9 cellular contexts compared by ENCODE assay signal in the genomic region with DNA sequence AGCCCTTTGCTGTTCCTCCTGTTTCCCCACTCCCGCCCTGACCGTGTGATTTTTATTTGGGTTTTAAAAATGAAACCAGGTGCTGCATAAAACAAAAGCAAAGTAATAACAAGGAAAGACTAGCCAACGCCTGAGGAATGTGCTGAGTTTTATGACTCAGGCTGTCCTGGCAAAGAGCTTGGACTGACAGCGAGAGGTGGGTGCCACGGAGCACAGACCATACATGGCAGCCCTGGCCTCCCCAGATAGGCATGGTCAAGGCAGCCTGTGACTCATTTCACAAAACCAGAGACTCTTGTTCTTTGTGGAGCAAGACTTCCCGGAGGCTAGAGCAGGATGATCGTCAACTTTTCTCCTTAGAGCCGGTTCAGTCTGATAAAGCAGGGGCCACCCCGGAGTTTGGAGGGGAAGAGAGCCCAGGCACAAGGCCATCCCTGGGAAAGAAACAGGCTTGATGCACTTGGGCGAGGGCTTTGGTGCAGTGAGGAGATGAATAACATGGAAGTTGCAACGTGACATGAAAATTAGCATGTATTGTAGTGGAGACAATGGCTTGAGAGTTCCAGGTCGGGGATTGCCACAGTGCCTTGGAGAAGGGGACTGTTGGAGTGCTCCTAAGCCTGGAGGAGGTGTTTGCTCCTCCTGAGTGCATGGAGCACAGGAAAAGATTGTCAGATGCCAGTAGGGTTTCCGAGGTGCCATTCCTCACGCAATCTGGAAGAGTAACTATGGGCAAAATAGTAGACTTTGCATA. TPM values are rescaled to one million over a fixed set of nuclear protein-coding genes. Genes with fewer than 3 reads are reported as not detected.
DNase-seq lines count a peak whose midpoint lies in the region; ATAC-seq, FAIRE-seq and TF ChIP-seq lines count a peak whose summit lies in the region.
"Had no signal": no experiment of that assay in that cellular context is flagged by ENCODE, and none has a peak within 500 bp of the region (broad histone marks: within the 10 kb centered on the region; RNA-seq: fewer than 3 reads in every experiment).

No MANE protein-coding gene starts in this region.

- CTCF ChIA-PET in HepG2 (lab: Yijun Ruan, JAX; ENCODE audit: low intra/inter-chr PET ratio, low total read pairs) (no interaction called here), SK-N-SH (lab: Yijun Ruan, JAX) (no interaction called here)

- H3K4me3 ChIP-seq in HepG2 (replicated peaks in 1 of 3; ENCODE audit: insufficient read depth in 1 of 3, low read depth in 2 of 3, low read length in 3 of 3), result no peak overlapping the region
- H3K4me3 ChIP-seq in right lobe of liver, result no peak overlapping the region
- H3K4me3 ChIP-seq in SK-N-SH (ENCODE audit: low read depth in 2 of 2, low read length in 1 of 2), result peak overlapping the region in 1 of 2 experiments; percentile 62; a peak in 2 of 4 replicates
- peak overlapping the region in 1 of 2 donors; percentile 60 for H3K4me3 ChIP-seq in foreskin fibroblast (ENCODE audit: low read depth in 1 of 2, low read length in 2 of 2)
- H3K4me3 ChIP-seq in gastrocnemius medialis, result peak overlapping the region; percentile 8 to 62 (median 32)

- peak; percentile 29 for ATAC-seq in HepG2
- no peak for ATAC-seq in right lobe of liver
- ATAC-seq in gastrocnemius medialis, result peak; percentile 42 to 58
- ATAC-seq in GM18868 (IDR thresholded peaks at IDR 0.05; ENCODE audit: unreplicated experiment), result no peak

- H3K9ac ChIP-seq in HepG2 (ENCODE audit: insufficient read depth, low read depth, low read length), result no peak overlapping the region
- H3K9ac ChIP-seq in SK-N-SH, result peak overlapping the region; percentile 88

- H3K27ac ChIP-seq in HepG2 (ENCODE audit: extremely low read length, insufficient read depth, low read length) (no peak overlapping the region), right lobe of liver (no peak overlapping the region), SK-N-SH (ENCODE audit: low read depth in 2 of 2, low read length in 1 of 2) (peak overlapping the region; percentile 99 to 100), gastrocnemius medialis (peak overlapping the region; percentile 92 to 98 (median 96))

- H3K4me1 ChIP-seq in HepG2 (ENCODE audit: insufficient read depth, low read length), result peaks cover 20% of the 10 kb centered on the region
- H3K4me1 ChIP-seq in right lobe of liver, result peaks cover 0 to 40% (median 23%) of the 10 kb centered on the region in 4 donors
- H3K4me1 ChIP-seq in SK-N-SH (ENCODE audit: control insufficient read depth in 1 of 2, insufficient read depth in 2 of 2, low read depth in 1 of 2, low read length in 1 of 2), result peaks cover 26 to 39% of the 10 kb centered on the region in 2 experiments
- peaks cover 52 to 58% of the 10 kb centered on the region in 2 donors for H3K4me1 ChIP-seq in gastrocnemius medialis

- TF ChIP-seq RAD21 in HepG2 (CRISPR knock-in tag; IDR thresholded peaks at IDR 0.05) (no peak), SK-N-SH (IDR thresholded peaks at IDR 0.05; ENCODE audit: low read length) (no peak)

- TF ChIP-seq EP300 in HepG2 (IDR thresholded peaks at IDR 0.05; ENCODE audit: low read depth in 2 of 2, low read length in 2 of 2) (no peak), HepG2 (CRISPR knock-in tag; IDR thresholded peaks at IDR 0.05; ENCODE audit: borderline replicate concordance) (no peak), SK-N-SH (IDR thresholded peaks at IDR 0.05; ENCODE audit: borderline replicate concordance in 1 of 2, low read depth in 1 of 2, low read length in 1 of 2) (peak in 1 of 2 experiments; percentile 74; a peak in 2 of 4 replicates)

- peak; percentile 36 for DNase-seq in HepG2 (ENCODE audit: low spot score)
- DNase-seq in right lobe of liver, result no peak
- DNase-seq in SK-N-SH, result no peak
- DNase-seq in foreskin fibroblast, result peak; percentile 98
- peak; percentile 84 to 91 for DNase-seq in gastrocnemius medialis
- DNase-seq in activated gamma-delta T cell treated with Interleukin-2 at 50 U/mL for 16 hours, result no peak
- no peak for DNase-seq in OCI-M1 (lab: John Stamatoyannopoulos, UW)

- peaks cover 36% of the 10 kb centered on the region for H3F3A ChIP-seq in SK-N-SH (replicated peaks; ENCODE audit: insufficient read depth)

- no peaks in the 10 kb centered on the region for H3K79me2 ChIP-seq in HepG2 (ENCODE audit: insufficient read depth, low read length)
- H3K79me2 ChIP-seq in SK-N-SH (ENCODE audit: insufficient read depth), result no peaks in the 10 kb centered on the region

- TF ChIP-seq CTCF in HepG2 (CRISPR knock-in tag; IDR thresholded peaks at IDR 0.05), result no peak
- no peak for TF ChIP-seq CTCF in right lobe of liver (IDR thresholded peaks at IDR 0.05)
- TF ChIP-seq CTCF in SK-N-SH (IDR thresholded peaks at IDR 0.05), result no peak
- TF ChIP-seq CTCF in foreskin fibroblast (IDR thresholded peaks at IDR 0.05; ENCODE audit: low read depth, low read length), result no peak
- no peak for TF ChIP-seq CTCF in gastrocnemius medialis (IDR thresholded peaks at IDR 0.05 in 4 of 5, conservative IDR thresholded peaks at IDR 0.05 in 1 of 5)

- no peaks in the 10 kb centered on the region for H3K9me2 ChIP-seq in SK-N-SH

- peaks cover 0 to 35% of the 10 kb centered on the region in 2 experiments; a peak in 3 of 5 replicates for H3K27me3 ChIP-seq in HepG2 (ENCODE audit: control insufficient read depth in 1 of 2, insufficient read depth in 2 of 2, low read length in 2 of 2)
- H3K27me3 ChIP-seq in right lobe of liver, result no peaks in the 10 kb centered on the region
- no peaks in the 10 kb centered on the region for H3K27me3 ChIP-seq in SK-N-SH (ENCODE audit: insufficient read depth)
- no peaks in the 10 kb centered on the region for H3K27me3 ChIP-seq in gastrocnemius medialis

- TF ChIP-seq POLR2A in HepG2 (IDR thresholded peaks at IDR 0.05; ENCODE audit: insufficient read depth in 1 of 2, low read depth in 2 of 2, low read length in 2 of 2) (no peak), right lobe of liver (IDR thresholded peaks at IDR 0.05) (no peak), gastrocnemius medialis (IDR thresholded peaks at IDR 0.05) (peak in 1 of 2 donors; percentile 24)

- H3K9me3 ChIP-seq in HepG2 (ENCODE audit: low read length), result no peaks in the 10 kb centered on the region
- H3K9me3 ChIP-seq in right lobe of liver, result no peaks in the 10 kb centered on the region
- H3K9me3 ChIP-seq in SK-N-SH, result no peaks in the 10 kb centered on the region
- no peaks in the 10 kb centered on the region for H3K9me3 ChIP-seq in gastrocnemius medialis

- FAIRE-seq in HepG2 (lab: Jason Lieb, UNC), result no peak

- intact Hi-C loops in HepG2 (cut with micrococcal nuclease; ENCODE audit: unreplicated experiment), result no loop called here
- intact Hi-C loops in right lobe of liver (cut with DNase I), result loop anchor here in 1 of 2 donors (5.0 kb wide), 1 partner anchor 68 kb away; no protein-coding TSS in a partner anchor
- intact Hi-C loops in gastrocnemius medialis (cut with DNase I; ENCODE audit: low total_unique reads), result loop anchor here (1.0 to 10.0 kb wide), 5 partner anchors 63 to 554 kb away; a partner anchor contains a TSS

- BruUV-seq in HepG2 (replicated peaks; lab: Mats Ljungman, UMichigan), result no TSS peak

- H3K4me2 ChIP-seq in HepG2 (ENCODE audit: low read depth, low read length) (no peak overlapping the region), SK-N-SH (peak overlapping the region; percentile 93)

- H3K36me3 ChIP-seq in HepG2 (replicated peaks in 1 of 2; ENCODE audit: control insufficient read depth in 1 of 2, insufficient read depth in 2 of 2, low read length in 2 of 2), result no peaks in the 10 kb centered on the region
- H3K36me3 ChIP-seq in right lobe of liver, result no peaks in the 10 kb centered on the region
- H3K36me3 ChIP-seq in SK-N-SH (replicated peaks in 1 of 2; ENCODE audit: control insufficient read depth in 1 of 2, insufficient read depth in 2 of 2, low read length in 1 of 2), result no peaks in the 10 kb centered on the region
- H3K36me3 ChIP-seq in gastrocnemius medialis, result no peaks in the 10 kb centered on the region

- POLR2A ChIA-PET in HepG2 (lab: Yijun Ruan, JAX) (no interaction called here), SK-N-SH (lab: Yijun Ruan, JAX) (no interaction called here)

- WGBS in HepG2 (ENCODE audit: low lambda C conversion rate), result 7% methylated on average over 13 of the region's 14 CpGs
- WGBS in right lobe of liver (ENCODE audit: insufficient coverage, low coverage, low lambda C conversion rate, missing lambda C conversion rate), result 71% methylated on average over 14 of the region's 14 CpGs
- WGBS in SK-N-SH (ENCODE audit: low lambda C conversion rate), result 24% methylated on average over 14 of the region's 14 CpGs

- in situ Hi-C loops in HepG2 (cut with HindIII; ENCODE audit: extremely low pct_ligation_motif_present, low pct_unique_long_range_greater_than_20kb), result loop anchor here (10.0 kb wide), 1 partner anchor 200 kb away; a partner anchor contains a TSS
- in situ Hi-C loops in gastrocnemius medialis (cut with MboI; ENCODE audit: low sequenced_read_pairs in 4 of 4), result loop anchor here in 2 of 4 donors (10.0 to 25.0 kb wide), 3 partner anchors 60 to 203 kb away; a partner anchor contains a TSS

- H2AFZ ChIP-seq in HepG2 (ENCODE audit: low read length) (no peak overlapping the region), SK-N-SH (ENCODE audit: low read depth) (no peak overlapping the region; the same call in 1 of the 2 replicates)

- H4K20me1 ChIP-seq in HepG2 (ENCODE audit: insufficient read depth, low read length) (no peaks in the 10 kb centered on the region), SK-N-SH (ENCODE audit: insufficient read depth) (no peaks in the 10 kb centered on the region)

RNA-seq across cellular contexts. Expression of a gene that starts 54.8 kb away (rescaled TPM):
- not detected in 2 replicates for total RNA-seq in HepG2 (2016; rRNA removed; fragmentation: Illumina TruSeq; extraction: Trizol)
- total RNA-seq in HepG2 (2016; cell fraction: cytosol; rRNA removed; fragmentation: Illumina TruSeq; extraction: Trizol; ENCODE audit: low read depth), result not detected in 2 replicates
- total RNA-seq in HepG2 (2016; cell fraction: insoluble cytoplasmic fraction; rRNA removed; fragmentation: Illumina TruSeq; extraction: Trizol), result not detected in 2 replicates
- not detected in 2 replicates for total RNA-seq in HepG2 (2016; cell fraction: membrane; rRNA removed; fragmentation: Illumina TruSeq; extraction: Trizol)
- total RNA-seq in HepG2 (2016; cell fraction: nucleus; rRNA removed; fragmentation: Illumina TruSeq; extraction: Trizol), result not detected in 2 replicates
- polyA plus RNA-seq in HepG2 (2011; rRNA removed), result not detected in 2 replicates
- not detected in 2 replicates for polyA plus RNA-seq in HepG2 (2011; cell fraction: cytosol; rRNA removed)
- polyA plus RNA-seq in HepG2 (2011; cell fraction: nucleus; rRNA removed), result not detected in 2 replicates
- not detected in 2 replicates for polyA plus RNA-seq in HepG2 (2012)
- polyA plus RNA-seq in HepG2 (2016; cell fraction: cytosol; fragmentation: Illumina TruSeq; extraction: Trizol; ENCODE audit: low read depth), result not detected in 2 replicates
- not detected in 2 replicates for polyA plus RNA-seq in HepG2 (2016; cell fraction: insoluble cytoplasmic fraction; fragmentation: Illumina TruSeq; extraction: Trizol; ENCODE audit: low read depth)
- not detected in 2 replicates for polyA plus RNA-seq in HepG2 (2016; cell fraction: membrane; fragmentation: Illumina TruSeq; extraction: Trizol; ENCODE audit: low read depth)
- polyA plus RNA-seq in HepG2 (2016; cell fraction: nucleus; fragmentation: Illumina TruSeq; extraction: Trizol; ENCODE audit: insufficient read depth, low read depth), result not detected in 2 replicates
- not detected in 2 replicates for polyA minus RNA-seq in HepG2 (2011; rRNA and poly(A)+ RNA removed; ENCODE audit: low replicate concordance)
- polyA minus RNA-seq in HepG2 (2011; cell fraction: cytosol; rRNA and poly(A)+ RNA removed), result not detected in 2 replicates
- not detected in 2 replicates for polyA minus RNA-seq in HepG2 (2011; cell fraction: nucleus; rRNA and poly(A)+ RNA removed)
- total RNA-seq in right lobe of liver, result not detected
- not detected in 2 replicates for polyA plus RNA-seq in SK-N-SH (2012; rRNA removed)
- not detected in 2 replicates for polyA plus RNA-seq in SK-N-SH (2012; cell fraction: cytosol; rRNA removed)
- polyA plus RNA-seq in SK-N-SH (2012; cell fraction: nucleus; rRNA removed), result not detected in 2 replicates
- not detected for total RNA-seq in gastrocnemius medialis
- total RNA-seq: urinary bladder had no signal
- polyA plus RNA-seq: urinary bladder had no signal

Comparison
In these comparisons a context has a peak if more than half of its experiments do, and no peak if none do; other contexts are left out.
1. ATAC-seq: peak in HepG2 (single experiment) and gastrocnemius medialis (2 of 2); none in right lobe of liver (0 of 4) and GM18868 (single experiment).
2. DNase-seq: peak in HepG2 (single experiment), foreskin fibroblast (2 of 2) and gastrocnemius medialis (2 of 2); none in right lobe of liver (0 of 3), SK-N-SH (single experiment), activated gamma-delta T cell treated with Interleukin-2 at 50 U/mL for 16 hours (single experiment) and OCI-M1 (single experiment).
3. H3K27ac ChIP-seq: peak in SK-N-SH (2 of 2) and gastrocnemius medialis (4 of 4); none in HepG2 (single experiment) and right lobe of liver (0 of 3).
4. H3K4me3 ChIP-seq: peak in gastrocnemius medialis (4 of 4); none in HepG2 (0 of 3) and right lobe of liver (0 of 3).